ENCODE assay signal across 1 cellular context in the genomic region with DNA sequence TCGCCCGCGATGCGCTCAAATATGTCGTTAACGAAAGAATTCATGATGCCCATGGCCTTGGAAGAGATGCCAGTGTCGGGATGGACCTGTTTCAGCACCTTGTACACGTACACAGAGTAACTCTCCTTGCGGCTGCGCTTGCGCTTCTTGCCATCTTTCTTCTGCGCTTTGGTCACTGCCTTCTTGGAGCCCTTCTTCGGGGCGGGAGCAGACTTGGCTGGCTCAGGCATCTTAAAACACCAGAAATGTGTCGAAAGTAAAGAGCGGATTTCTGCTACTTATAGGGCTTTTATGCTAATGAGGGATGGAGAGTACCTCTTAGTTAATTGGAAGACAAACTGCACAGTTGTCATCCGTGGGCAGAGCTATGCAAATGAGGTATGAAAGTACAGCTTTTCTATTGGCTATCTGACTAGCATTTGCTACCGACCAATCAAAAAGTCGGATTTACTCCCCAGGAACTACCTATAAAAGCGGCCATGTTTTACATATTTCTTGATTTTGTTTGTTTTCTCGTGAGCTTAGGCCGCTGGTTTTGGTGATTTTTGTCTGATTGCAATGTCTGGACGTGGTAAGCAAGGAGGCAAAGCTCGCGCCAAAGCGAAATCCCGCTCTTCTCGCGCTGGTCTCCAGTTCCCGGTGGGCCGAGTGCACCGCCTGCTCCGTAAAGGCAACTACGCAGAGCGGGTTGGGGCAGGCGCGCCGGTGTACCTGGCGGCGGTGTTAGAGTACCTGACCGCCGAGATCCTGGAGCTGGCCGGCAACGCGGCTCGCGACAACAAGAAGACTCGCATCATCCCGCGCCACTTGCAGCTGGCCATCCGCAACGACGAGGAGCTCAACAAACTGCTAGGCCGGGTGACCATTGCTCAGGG.
TF ChIP-seq lines count a peak whose summit lies in the region.

No MANE protein-coding gene starts in this region.

TF ChIP-seq in GM12878, 131 proteins besides CTCF, POLR2A, EP300 and RAD21 (continued from another document and continues in another):
- TF ChIP-seq PRDM15 (CRISPR knock-in tag; IDR thresholded peaks at IDR 0.05) (peak; percentile 68; the same call in 1 of the 2 replicates), IRF4 (IDR thresholded peaks at IDR 0.05; ENCODE audit: low read depth, low read length) (0 out of 2 replicates have a peak, but pooled peaks have one; percentile 14), HDAC2 (IDR thresholded peaks at IDR 0.05) (no peak), ATF7 (IDR thresholded peaks at IDR 0.05; ENCODE audit: low read depth) (peak; percentile 47), SUZ12 (IDR thresholded peaks at IDR 0.05; ENCODE audit: unreplicated experiment) (no peak), POLR2AphosphoS2 (IDR thresholded peaks at IDR 0.05; ENCODE audit: low read depth, low read length) (peak; percentile 98), HDAC6 (IDR thresholded peaks at IDR 0.05; ENCODE audit: unreplicated experiment) (peak; percentile 87), JUND (IDR thresholded peaks at IDR 0.05; ENCODE audit: low read depth, low read length) (no peak), IRF5 (IDR thresholded peaks at IDR 0.05; ENCODE audit: borderline replicate concordance) (no peak), RUNX3 (IDR thresholded peaks at IDR 0.05; ENCODE audit: low read length) (peak; percentile 4; the same call in 1 of the 2 replicates), EGR1 (IDR thresholded peaks at IDR 0.05; ENCODE audit: borderline replicate concordance in 1 of 2, low read depth in 2 of 2, low read length in 2 of 2) (peak in 1 of 2 experiments; percentile 59; a peak in 2 of 3 replicates), POU2F2 (IDR thresholded peaks at IDR 0.05; ENCODE audit: borderline replicate concordance, low read depth, low read length) (peak; percentile 100), SMAD1 (IDR thresholded peaks at IDR 0.05; ENCODE audit: low read depth, partially characterized antibody) (peak; percentile 98), NR2F1 (conservative IDR thresholded peaks at IDR 0.05) (0 out of 2 replicates have a peak, but pooled peaks have one; percentile 11), BCL11A (IDR thresholded peaks at IDR 0.05; ENCODE audit: low read depth, low read length) (0 out of 2 replicates have a peak, but pooled peaks have one; percentile 19), SREBF2 (IDR thresholded peaks at IDR 0.05; ENCODE audit: low read length) (no peak), ESRRA (IDR thresholded peaks at IDR 0.05; ENCODE audit: low read length) (no peak), MLLT1 (IDR thresholded peaks at IDR 0.05) (peak; percentile 95), SMAD5 (IDR thresholded peaks at IDR 0.05; ENCODE audit: low read depth) (peak; percentile 95), MXI1 (IDR thresholded peaks at IDR 0.05; ENCODE audit: low read depth, low read length) (peak; percentile 50; the same call in 1 of the 2 replicates), JUNB (IDR thresholded peaks at IDR 0.05) (0 out of 2 replicates have a peak, but pooled peaks have one; percentile 5), CEBPZ (IDR thresholded peaks at IDR 0.05; ENCODE audit: low read depth, low read length) (peak; percentile 27; the same call in 1 of the 2 replicates), ASH2L (IDR thresholded peaks at IDR 0.05; ENCODE audit: borderline replicate concordance, low read depth) (0 out of 2 replicates have a peak, but pooled peaks have one; percentile 12), YY1 (IDR thresholded peaks at IDR 0.05; ENCODE audit: low read depth, low read length) (peak; percentile 93)
- TF ChIP-seq, protein P1, sequence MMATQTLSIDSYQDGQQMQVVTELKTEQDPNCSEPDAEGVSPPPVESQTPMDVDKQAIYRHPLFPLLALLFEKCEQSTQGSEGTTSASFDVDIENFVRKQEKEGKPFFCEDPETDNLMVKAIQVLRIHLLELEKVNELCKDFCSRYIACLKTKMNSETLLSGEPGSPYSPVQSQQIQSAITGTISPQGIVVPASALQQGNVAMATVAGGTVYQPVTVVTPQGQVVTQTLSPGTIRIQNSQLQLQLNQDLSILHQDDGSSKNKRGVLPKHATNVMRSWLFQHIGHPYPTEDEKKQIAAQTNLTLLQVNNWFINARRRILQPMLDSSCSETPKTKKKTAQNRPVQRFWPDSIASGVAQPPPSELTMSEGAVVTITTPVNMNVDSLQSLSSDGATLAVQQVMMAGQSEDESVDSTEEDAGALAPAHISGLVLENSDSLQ (IDR thresholded peaks at IDR 0.05) = 0 out of 2 replicates have a peak, but pooled peaks have one; percentile 41
- TF ChIP-seq, protein P2, sequence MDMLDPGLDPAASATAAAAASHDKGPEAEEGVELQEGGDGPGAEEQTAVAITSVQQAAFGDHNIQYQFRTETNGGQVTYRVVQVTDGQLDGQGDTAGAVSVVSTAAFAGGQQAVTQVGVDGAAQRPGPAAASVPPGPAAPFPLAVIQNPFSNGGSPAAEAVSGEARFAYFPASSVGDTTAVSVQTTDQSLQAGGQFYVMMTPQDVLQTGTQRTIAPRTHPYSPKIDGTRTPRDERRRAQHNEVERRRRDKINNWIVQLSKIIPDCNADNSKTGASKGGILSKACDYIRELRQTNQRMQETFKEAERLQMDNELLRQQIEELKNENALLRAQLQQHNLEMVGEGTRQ (IDR thresholded peaks at IDR 0.05; ENCODE audit: borderline replicate concordance, low read depth, low read length) = no peak
- TF ChIP-seq, protein P3, sequence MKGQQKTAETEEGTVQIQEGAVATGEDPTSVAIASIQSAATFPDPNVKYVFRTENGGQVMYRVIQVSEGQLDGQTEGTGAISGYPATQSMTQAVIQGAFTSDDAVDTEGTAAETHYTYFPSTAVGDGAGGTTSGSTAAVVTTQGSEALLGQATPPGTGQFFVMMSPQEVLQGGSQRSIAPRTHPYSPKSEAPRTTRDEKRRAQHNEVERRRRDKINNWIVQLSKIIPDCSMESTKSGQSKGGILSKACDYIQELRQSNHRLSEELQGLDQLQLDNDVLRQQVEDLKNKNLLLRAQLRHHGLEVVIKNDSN (IDR thresholded peaks at IDR 0.05; ENCODE audit: borderline replicate concordance, extremely low read length, insufficient read depth, low read depth, low read length) = no peak
- TF ChIP-seq, protein P4, sequence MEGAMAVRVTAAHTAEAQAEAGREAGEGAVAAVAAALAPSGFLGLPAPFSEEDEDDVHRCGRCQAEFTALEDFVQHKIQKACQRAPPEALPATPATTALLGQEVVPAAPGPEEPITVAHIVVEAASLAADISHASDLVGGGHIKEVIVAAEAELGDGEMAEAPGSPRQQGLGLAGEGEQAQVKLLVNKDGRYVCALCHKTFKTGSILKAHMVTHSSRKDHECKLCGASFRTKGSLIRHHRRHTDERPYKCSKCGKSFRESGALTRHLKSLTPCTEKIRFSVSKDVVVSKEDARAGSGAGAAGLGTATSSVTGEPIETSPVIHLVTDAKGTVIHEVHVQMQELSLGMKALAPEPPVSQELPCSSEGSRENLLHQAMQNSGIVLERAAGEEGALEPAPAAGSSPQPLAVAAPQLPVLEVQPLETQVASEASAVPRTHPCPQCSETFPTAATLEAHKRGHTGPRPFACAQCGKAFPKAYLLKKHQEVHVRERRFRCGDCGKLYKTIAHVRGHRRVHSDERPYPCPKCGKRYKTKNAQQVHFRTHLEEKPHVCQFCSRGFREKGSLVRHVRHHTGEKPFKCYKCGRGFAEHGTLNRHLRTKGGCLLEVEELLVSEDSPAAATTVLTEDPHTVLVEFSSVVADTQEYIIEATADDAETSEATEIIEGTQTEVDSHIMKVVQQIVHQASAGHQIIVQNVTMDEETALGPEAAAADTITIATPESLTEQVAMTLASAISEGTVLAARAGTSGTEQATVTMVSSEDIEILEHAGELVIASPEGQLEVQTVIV (IDR thresholded peaks at IDR 0.05; ENCODE audit: borderline replicate concordance, partially characterized antibody) = no peak
- TF ChIP-seq, protein P5, sequence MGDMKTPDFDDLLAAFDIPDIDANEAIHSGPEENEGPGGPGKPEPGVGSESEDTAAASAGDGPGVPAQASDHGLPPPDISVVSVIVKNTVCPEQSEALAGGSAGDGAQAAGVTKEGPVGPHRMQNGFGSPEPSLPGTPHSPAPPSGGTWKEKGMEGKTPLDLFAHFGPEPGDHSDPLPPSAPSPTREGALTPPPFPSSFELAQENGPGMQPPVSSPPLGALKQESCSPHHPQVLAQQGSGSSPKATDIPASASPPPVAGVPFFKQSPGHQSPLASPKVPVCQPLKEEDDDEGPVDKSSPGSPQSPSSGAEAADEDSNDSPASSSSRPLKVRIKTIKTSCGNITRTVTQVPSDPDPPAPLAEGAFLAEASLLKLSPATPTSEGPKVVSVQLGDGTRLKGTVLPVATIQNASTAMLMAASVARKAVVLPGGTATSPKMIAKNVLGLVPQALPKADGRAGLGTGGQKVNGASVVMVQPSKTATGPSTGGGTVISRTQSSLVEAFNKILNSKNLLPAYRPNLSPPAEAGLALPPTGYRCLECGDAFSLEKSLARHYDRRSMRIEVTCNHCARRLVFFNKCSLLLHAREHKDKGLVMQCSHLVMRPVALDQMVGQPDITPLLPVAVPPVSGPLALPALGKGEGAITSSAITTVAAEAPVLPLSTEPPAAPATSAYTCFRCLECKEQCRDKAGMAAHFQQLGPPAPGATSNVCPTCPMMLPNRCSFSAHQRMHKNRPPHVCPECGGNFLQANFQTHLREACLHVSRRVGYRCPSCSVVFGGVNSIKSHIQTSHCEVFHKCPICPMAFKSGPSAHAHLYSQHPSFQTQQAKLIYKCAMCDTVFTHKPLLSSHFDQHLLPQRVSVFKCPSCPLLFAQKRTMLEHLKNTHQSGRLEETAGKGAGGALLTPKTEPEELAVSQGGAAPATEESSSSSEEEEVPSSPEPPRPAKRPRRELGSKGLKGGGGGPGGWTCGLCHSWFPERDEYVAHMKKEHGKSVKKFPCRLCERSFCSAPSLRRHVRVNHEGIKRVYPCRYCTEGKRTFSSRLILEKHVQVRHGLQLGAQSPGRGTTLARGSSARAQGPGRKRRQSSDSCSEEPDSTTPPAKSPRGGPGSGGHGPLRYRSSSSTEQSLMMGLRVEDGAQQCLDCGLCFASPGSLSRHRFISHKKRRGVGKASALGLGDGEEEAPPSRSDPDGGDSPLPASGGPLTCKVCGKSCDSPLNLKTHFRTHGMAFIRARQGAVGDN (IDR thresholded peaks at IDR 0.05) = peak; percentile 93
